14 cellular contexts compared by ENCODE assay signal in genomic region chr9:6086006-6086655, GRCh38.
"Had no signal": no experiment of that assay in that cellular context is flagged by ENCODE, and none has a peak within 500 bp of the region (broad histone marks: within the 10 kb centered on the region; RNA-seq: fewer than 3 reads in every experiment).

No MANE protein-coding gene starts in this region.

- H3K27ac ChIP-seq: esophagus muscularis mucosa, thoracic aorta, WERI-Rb-1 had no signal

- H3K27me3 ChIP-seq: esophagus muscularis mucosa had no signal

- H3K36me3 ChIP-seq: esophagus muscularis mucosa, thoracic aorta, WERI-Rb-1 had no signal

- DNase-seq: activated CD4-positive, alpha-beta T cell treated with anti-CD3 and anti-CD28 coated beads for 36 hours; activated CD8-positive, alpha-beta memory T cell treated with anti-CD3 and anti-CD28 coated beads, Interleukin-2, amount 50 U/mL, for 4 hours; activated CD8-positive, alpha-beta T cell treated with anti-CD3 and anti-CD28 coated beads for 36 hours; activated gamma-delta T cell treated with Interleukin-2 at 50 U/mL for 16 hours; activated naive CD8-positive, alpha-beta T cell treated with anti-CD3 and anti-CD28 coated beads for 36 hours; activated T-cell treated with anti-CD3 and anti-CD28 coated beads, Interleukin-2, amount 50 U/mL, for 72 hours; immature natural killer cell; left colon; mammary epithelial cell; stimulated activated CD4-positive, alpha-beta T cell treated with anti-CD3 and anti-CD28 coated beads, Interleukin-4, amount 100 ng/mL, for 4 hours; stimulated activated naive CD8-positive, alpha-beta T cell treated with anti-CD3 and anti-CD28 coated beads, Interleukin-15, amount 100 ng/mL, for 72 hours; WERI-Rb-1 had no signal

- ATAC-seq: activated CD4-positive, alpha-beta T cell treated with anti-CD3 and anti-CD28 coated beads for 36 hours; activated CD8-positive, alpha-beta T cell treated with anti-CD3 and anti-CD28 coated beads for 36 hours; activated T-cell treated with anti-CD3 and anti-CD28 coated beads, Interleukin-2, amount 50 U/mL, for 72 hours; left colon; stimulated activated naive CD8-positive, alpha-beta T cell treated with anti-CD3 and anti-CD28 coated beads, Interleukin-15, amount 100 ng/mL, for 72 hours had no signal

- H3K4me3 ChIP-seq: esophagus muscularis mucosa, thoracic aorta had no signal

- H3K9me3 ChIP-seq: esophagus muscularis mucosa, thoracic aorta had no signal
